Comparison of ENCODE assay signal across 1 cellular context in the genomic region with DNA sequence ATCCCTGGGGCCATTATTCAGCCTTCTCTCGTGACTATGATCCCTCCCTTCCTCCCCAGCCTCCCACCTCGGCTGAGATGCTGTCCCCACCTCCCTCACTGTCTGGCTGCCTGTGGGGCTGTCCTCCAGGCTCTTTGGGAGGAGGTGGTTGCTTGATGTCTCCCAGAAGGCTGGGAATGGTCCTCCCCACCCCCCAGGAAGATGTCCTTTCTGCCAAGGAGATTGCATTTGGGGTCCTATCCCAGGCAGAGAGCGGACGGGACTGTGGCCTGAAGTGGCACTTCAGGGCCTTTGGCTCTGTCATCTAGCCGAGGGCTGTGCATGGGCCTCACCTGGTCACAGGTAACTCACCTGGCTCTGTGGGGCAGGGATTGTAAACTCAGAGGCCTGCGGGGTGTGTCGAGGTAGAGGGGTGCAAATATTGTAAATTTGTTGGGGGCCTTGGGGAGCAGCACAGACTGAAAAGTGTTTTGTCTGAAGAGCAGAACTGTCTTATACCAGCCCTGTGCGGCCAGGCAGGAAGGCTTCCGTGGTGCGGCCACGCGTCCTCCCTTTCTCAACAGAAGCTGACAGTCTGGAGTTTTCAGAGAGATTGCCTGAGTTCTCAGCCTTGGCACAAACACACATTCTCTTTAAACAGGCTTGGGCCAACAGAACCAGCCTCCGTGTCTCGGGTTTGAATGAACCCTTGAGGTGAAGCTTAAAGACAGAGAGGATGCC.
TF ChIP-seq lines count a peak whose summit lies in the region.

No MANE protein-coding gene starts in this region.

TF ChIP-seq in HEK293, 187 proteins besides CTCF, POLR2A, EP300 and RAD21 (continued from another document):
- TF ChIP-seq ZNF548 (tag by site-specific recombination; IDR thresholded peaks at IDR 0.05) (no peak), ZNF133 (tag by site-specific recombination; IDR thresholded peaks at IDR 0.05) (no peak), ZNF701 (tag by site-specific recombination; IDR thresholded peaks at IDR 0.05) (no peak)
